ENCODE assay signal across 21 cellular contexts in the genomic region with DNA sequence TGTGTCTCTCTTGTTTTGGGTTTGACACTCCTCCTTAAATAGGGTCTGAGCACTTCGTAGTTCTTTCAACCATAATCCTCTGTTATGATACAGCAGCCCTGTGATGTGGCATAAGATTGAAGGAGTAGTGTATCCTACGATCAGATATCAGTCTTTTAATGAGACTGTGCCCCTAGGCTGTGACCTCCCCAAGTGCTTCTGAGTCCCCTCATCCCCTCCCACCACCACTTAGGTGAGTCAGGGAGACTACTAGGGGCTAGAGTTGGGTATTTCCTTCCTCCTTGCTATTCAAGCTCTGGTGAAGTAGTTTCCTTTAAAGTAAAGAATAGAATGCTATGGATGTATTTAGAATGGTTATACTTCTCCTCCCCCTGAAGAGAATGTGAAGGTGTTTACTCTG.
"Had no signal": no experiment of that assay in that cellular context is flagged by ENCODE, and none has a peak within 500 bp of the region (broad histone marks: within the 10 kb centered on the region; RNA-seq: fewer than 3 reads in every experiment).

No MANE protein-coding gene starts in this region.

- DNase-seq: Kasumi-1, MV-4-11, NCI-H1048, NCI-H1105, NCI-H1417, NCI-H1436 treated with DMSO at 0.1 percent for 48 hours, NCI-H1694, NCI-H1930, NCI-H2081, NCI-H226, NCI-H446, NCI-H510A, NCI-H524 treated with DMSO at 0.1 percent for 48 hours, NCI-H69, NCI-H774, SHP77 treated with DMSO at 0.1 percent for 48 hours, SJCRH30, T-helper 1 cell had no signal

- ATAC-seq: K562, Right ventricle myocardium inferior, SK-N-SH treated with all-trans-retinoic acid at 6 μM for 48 hours had no signal
